ENCODE assay signal across 1 cellular context in the genomic region with DNA sequence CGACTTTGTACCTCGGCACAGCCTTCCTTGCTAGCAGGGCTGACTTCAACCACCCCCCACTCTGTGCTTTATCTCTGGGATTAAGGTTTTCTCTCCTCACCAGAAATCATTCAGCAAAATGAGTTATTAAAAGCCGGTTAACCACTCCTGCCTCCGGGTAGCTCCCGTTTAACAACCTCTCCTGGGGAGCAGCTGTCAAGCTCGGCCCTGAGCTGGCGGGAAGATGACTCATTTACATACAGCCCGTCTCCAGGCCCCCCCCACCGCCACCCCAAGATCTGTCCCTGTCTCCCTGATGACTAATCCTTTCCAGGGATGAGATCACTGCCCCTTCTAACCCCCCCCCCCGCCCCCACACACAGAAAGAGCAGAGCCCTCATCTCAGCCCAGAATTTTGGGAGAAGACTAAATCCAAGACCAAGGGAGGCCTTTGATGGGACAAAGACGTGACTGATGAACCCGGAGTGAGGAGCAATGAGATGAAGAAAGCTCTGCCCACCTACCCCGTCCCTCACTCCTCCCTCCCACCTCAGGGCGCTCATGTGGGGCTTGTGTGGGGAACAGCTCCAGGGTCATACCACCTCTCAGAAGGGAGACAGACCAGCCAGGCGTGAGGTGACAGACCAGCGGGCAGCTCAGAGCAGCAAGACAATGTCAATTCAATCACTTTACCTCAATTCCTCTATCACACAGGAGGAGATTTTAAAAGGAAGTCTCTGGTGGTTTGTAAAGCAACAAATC.
TF ChIP-seq lines count a peak whose summit lies in the region.

No MANE protein-coding gene starts in this region.

TF ChIP-seq in GM23338, 12 proteins besides CTCF, POLR2A, EP300 and RAD21 (continued from another document):
- TF ChIP-seq, protein P1, sequence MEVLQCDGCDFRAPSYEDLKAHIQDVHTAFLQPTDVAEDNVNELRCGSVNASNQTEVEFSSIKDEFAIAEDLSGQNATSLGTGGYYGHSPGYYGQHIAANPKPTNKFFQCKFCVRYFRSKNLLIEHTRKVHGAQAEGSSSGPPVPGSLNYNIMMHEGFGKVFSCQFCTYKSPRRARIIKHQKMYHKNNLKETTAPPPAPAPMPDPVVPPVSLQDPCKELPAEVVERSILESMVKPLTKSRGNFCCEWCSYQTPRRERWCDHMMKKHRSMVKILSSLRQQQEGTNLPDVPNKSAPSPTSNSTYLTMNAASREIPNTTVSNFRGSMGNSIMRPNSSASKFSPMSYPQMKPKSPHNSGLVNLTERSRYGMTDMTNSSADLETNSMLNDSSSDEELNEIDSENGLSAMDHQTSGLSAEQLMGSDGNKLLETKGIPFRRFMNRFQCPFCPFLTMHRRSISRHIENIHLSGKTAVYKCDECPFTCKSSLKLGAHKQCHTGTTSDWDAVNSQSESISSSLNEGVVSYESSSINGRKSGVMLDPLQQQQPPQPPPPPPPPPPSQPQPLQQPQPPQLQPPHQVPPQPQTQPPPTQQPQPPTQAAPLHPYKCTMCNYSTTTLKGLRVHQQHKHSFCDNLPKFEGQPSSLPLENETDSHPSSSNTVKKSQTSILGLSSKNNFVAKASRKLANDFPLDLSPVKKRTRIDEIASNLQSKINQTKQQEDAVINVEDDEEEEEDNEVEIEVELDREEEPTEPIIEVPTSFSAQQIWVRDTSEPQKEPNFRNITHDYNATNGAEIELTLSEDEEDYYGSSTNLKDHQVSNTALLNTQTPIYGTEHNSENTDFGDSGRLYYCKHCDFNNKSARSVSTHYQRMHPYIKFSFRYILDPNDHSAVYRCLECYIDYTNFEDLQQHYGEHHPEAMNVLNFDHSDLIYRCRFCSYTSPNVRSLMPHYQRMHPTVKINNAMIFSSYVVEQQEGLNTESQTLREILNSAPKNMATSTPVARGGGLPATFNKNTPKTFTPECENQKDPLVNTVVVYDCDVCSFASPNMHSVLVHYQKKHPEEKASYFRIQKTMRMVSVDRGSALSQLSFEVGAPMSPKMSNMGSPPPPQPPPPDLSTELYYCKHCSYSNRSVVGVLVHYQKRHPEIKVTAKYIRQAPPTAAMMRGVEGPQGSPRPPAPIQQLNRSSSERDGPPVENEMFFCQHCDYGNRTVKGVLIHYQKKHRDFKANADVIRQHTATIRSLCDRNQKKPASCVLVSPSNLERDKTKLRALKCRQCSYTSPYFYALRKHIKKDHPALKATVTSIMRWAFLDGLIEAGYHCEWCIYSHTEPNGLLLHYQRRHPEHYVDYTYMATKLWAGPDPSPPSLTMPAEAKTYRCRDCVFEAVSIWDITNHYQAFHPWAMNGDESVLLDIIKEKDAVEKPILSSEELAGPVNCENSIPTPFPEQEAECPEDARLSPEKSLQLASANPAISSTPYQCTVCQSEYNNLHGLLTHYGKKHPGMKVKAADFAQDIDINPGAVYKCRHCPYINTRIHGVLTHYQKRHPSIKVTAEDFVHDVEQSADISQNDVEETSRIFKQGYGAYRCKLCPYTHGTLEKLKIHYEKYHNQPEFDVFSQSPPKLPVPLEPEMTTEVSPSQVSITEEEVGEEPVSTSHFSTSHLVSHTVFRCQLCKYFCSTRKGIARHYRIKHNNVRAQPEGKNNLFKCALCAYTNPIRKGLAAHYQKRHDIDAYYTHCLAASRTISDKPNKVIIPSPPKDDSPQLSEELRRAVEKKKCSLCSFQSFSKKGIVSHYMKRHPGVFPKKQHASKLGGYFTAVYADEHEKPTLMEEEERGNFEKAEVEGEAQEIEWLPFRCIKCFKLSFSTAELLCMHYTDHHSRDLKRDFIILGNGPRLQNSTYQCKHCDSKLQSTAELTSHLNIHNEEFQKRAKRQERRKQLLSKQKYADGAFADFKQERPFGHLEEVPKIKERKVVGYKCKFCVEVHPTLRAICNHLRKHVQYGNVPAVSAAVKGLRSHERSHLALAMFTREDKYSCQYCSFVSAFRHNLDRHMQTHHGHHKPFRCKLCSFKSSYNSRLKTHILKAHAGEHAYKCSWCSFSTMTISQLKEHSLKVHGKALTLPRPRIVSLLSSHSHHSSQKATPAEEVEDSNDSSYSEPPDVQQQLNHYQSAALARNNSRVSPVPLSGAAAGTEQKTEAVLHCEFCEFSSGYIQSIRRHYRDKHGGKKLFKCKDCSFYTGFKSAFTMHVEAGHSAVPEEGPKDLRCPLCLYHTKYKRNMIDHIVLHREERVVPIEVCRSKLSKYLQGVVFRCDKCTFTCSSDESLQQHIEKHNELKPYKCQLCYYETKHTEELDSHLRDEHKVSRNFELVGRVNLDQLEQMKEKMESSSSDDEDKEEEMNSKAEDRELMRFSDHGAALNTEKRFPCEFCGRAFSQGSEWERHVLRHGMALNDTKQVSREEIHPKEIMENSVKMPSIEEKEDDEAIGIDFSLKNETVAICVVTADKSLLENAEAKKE (CRISPR knock-in tag; IDR thresholded peaks at IDR 0.05) = no peak
- TF ChIP-seq ZNF331 (CRISPR knock-in tag; IDR thresholded peaks at IDR 0.05; ENCODE audit: low read depth) (no peak), ZNF114 (CRISPR knock-in tag; IDR thresholded peaks at IDR 0.05) (no peak), EZH2phosphoT487 (IDR thresholded peaks at IDR 0.05; ENCODE audit: unreplicated experiment) (no peak), JUNB (IDR thresholded peaks at IDR 0.05; ENCODE audit: unreplicated experiment) (no peak), POLR2AphosphoS5 (IDR thresholded peaks at IDR 0.05; ENCODE audit: low read depth) (no peak), STAT1 (IDR thresholded peaks at IDR 0.05; ENCODE audit: unreplicated experiment) (no peak), NANOG (IDR thresholded peaks at IDR 0.05; ENCODE audit: borderline replicate concordance) (no peak), ETS1 (IDR thresholded peaks at IDR 0.05) (no peak), EZH2 (IDR thresholded peaks at IDR 0.05; ENCODE audit: low read depth, unreplicated experiment) (no peak)
